Comparison of ENCODE assay signal across 1 cellular context in the genomic region with DNA sequence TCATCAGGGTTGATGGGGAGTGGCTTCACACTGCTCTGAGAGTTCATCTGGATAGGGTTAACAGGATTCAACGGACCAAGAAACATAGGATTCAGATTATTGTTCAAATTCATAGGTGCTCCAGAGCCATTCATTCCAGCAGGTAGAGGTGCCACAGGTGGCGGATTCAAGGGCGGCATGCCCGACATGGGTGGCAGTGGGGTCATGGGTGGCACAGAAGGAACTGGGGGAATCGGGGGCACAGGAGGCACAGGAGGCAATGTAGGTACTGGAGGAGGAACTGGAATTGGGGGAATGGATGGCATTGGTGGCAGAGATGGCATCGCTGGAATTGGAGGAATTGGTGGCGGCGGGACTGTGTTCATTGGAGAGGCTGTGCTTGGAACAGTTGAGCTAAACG.
A peak's percentile ranks its signal among the peaks of the same experiment; 100 is the strongest.
TF ChIP-seq lines count a peak whose summit lies in the region.

No MANE protein-coding gene starts in this region.

TF ChIP-seq in K562, 482 proteins besides CTCF, POLR2A, EP300 and RAD21:
- TF ChIP-seq, protein P1, sequence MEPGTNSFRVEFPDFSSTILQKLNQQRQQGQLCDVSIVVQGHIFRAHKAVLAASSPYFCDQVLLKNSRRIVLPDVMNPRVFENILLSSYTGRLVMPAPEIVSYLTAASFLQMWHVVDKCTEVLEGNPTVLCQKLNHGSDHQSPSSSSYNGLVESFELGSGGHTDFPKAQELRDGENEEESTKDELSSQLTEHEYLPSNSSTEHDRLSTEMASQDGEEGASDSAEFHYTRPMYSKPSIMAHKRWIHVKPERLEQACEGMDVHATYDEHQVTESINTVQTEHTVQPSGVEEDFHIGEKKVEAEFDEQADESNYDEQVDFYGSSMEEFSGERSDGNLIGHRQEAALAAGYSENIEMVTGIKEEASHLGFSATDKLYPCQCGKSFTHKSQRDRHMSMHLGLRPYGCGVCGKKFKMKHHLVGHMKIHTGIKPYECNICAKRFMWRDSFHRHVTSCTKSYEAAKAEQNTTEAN (CRISPR knock-in tag; IDR thresholded peaks at IDR 0.05): no peak
- peak; percentile 16 for TF ChIP-seq POLR2B (IDR thresholded peaks at IDR 0.05; ENCODE audit: low read depth, partially characterized antibody)
